10 cellular contexts compared by ENCODE assay signal in genomic region chr7:156009569-156009968, GRCh38.
"Had no signal": no experiment of that assay in that cellular context is flagged by ENCODE, and none has a peak within 500 bp of the region (broad histone marks: within the 10 kb centered on the region; RNA-seq: fewer than 3 reads in every experiment).

No MANE protein-coding gene starts in this region.

- H2AFZ ChIP-seq: GM23338 had no signal

- ATAC-seq: GM23338 had no signal

- H3K9ac ChIP-seq: KMS-11 had no signal

- FAIRE-seq: H1, H54 had no signal

- H3K4me2 ChIP-seq: GM23338, KMS-11 had no signal

- DNase-seq: H9, HCEC 1CT, HFFc6, IMR-90, KBM-7 had no signal

- H3K4me3 ChIP-seq: GM23338 had no signal

- H3K27ac ChIP-seq: HL-60, KMS-11 had no signal
